In the genomic region with DNA sequence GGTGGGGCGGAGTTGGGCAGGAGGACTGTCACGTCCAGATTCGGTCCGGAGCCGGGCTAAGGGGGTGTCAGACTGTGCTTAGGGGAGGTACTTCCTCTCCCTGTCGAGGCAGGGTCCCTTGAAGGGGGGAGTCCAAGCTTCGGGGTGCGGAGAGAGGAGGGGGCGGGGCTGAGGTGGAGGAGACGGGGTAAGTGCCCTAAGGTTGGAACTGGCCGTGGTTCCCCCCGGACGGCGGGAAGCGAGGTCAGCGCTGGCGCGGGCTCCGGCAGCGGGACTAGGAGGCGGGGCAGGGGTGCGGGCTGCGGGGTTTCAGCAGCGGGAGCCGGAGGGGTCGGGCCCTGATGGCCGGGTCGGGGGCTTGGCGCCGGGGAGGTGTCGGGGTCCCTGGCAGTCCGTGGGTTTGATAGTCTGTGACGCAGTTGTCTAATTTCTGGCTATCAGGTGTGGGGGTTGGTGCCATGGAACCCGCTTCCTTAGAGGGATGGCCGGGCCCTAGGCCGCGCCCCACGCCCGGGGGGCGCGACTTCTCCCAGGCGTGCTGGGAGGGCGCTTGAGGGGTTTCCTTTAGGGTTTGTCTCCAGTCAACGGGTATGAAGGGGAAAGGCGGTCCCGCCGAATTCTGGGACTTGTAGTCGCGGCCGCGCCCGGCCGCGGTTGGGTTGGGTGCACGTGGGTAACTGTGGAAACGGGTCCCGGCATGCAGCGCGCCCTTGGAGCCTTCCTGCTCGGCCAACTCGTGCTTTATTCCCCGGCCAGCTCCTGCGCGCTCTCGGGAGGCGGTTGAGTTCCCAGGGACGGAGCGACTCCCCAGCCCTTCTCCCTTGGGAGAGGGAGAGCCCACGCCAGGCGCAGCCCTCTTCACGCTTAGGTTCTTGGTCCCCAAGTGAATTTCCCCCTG, we compare ENCODE assay signal across 7 cellular contexts. TPM values are rescaled to one million over a fixed set of nuclear protein-coding genes. Genes with fewer than 3 reads are reported as not detected.
DNase-seq lines count a peak whose midpoint lies in the region; ATAC-seq, FAIRE-seq and TF ChIP-seq lines count a peak whose summit lies in the region.

No MANE protein-coding gene starts in this region.

- no peaks in the 10 kb centered on the region for H3K9me3 ChIP-seq in iPS DF 6.9 (ENCODE audit: control insufficient read depth, insufficient read depth, low read length)
- H3K9me3 ChIP-seq in gastrocnemius medialis, result no peaks in the 10 kb centered on the region

- peak overlapping the region; percentile 92 for H3K4me3 ChIP-seq in iPS DF 6.9 (ENCODE audit: low read length)
- peak overlapping the region; percentile 70 to 96 (median 80) for H3K4me3 ChIP-seq in gastrocnemius medialis

- no peaks in the 10 kb centered on the region for H3K36me3 ChIP-seq in iPS DF 6.9 (ENCODE audit: control insufficient read depth, insufficient read depth, low read length)
- H3K36me3 ChIP-seq in gastrocnemius medialis, result no peaks in the 10 kb centered on the region

- in situ Hi-C loops in gastrocnemius medialis (cut with MboI; ENCODE audit: low sequenced_read_pairs in 4 of 4), result no loop called here

- peak overlapping the region; percentile 77 to 98 (median 86) for H3K27ac Mint-ChIP-seq in brain

- intact Hi-C loops in gastrocnemius medialis (cut with DNase I; ENCODE audit: low total_unique reads), result loop anchor here (1.0 to 10.0 kb wide), 3 partner anchors 51 to 1520 kb away; a partner anchor contains a TSS

- WGBS in iPS DF 6.9 (ENCODE audit: insufficient coverage, insufficient read length), result no CpG with 5 or more reads among the region's 71 CpGs

- TF ChIP-seq CTCF in brain (conservative IDR thresholded peaks at IDR 0.05) (no peak), gastrocnemius medialis (IDR thresholded peaks at IDR 0.05 in 4 of 5, conservative IDR thresholded peaks at IDR 0.05 in 1 of 5) (no peak)

- H3K27ac ChIP-seq in iPS DF 6.9 (ENCODE audit: low read length) (no peak overlapping the region), gastrocnemius medialis (peak overlapping the region; percentile 91 to 98 (median 94))

- peak; percentile 39 for ATAC-seq in GM18517 (IDR thresholded peaks at IDR 0.05; ENCODE audit: unreplicated experiment)
- peak; percentile 40 for ATAC-seq in HG03039 (IDR thresholded peaks at IDR 0.05; ENCODE audit: unreplicated experiment)
- ATAC-seq in gastrocnemius medialis, result peak; percentile 72 to 79

- TF ChIP-seq POLR2A in gastrocnemius medialis (IDR thresholded peaks at IDR 0.05), result peak; percentile 75 to 79

- peaks cover 11% of the 10 kb centered on the region for H3K27me3 Mint-ChIP-seq in brain

- H3K9me3 Mint-ChIP-seq in brain, result no peaks in the 10 kb centered on the region

- H3K27me3 ChIP-seq in iPS DF 6.9 (ENCODE audit: control insufficient read depth, insufficient read depth, low read length) (no peaks in the 10 kb centered on the region), gastrocnemius medialis (no peaks in the 10 kb centered on the region)

- H3K36me3 Mint-ChIP-seq in brain, result peaks cover 4% of the 10 kb centered on the region

- peak overlapping the region; percentile 81 to 97 (median 95) for H3K4me3 Mint-ChIP-seq in brain

- DNase-seq in NCI-H2081 (lab: John Stamatoyannopoulos, UW) (peak; percentile 79 to 90), iPS DF 6.9 (ENCODE audit: low read depth, low spot score) (peak; percentile 55), gastrocnemius medialis (peak; percentile 94 to 95)

- H3K4me1 ChIP-seq in iPS DF 6.9 (ENCODE audit: control insufficient read depth, insufficient read depth, low read length) (no peaks in the 10 kb centered on the region), gastrocnemius medialis (peaks cover 15 to 21% of the 10 kb centered on the region in 2 donors)

- FAIRE-seq in TTC549 (lab: Jason Lieb, UNC), result peak; percentile 70

- H3K4me1 Mint-ChIP-seq in brain, result peaks cover 54% of the 10 kb centered on the region

RNA-seq across cellular contexts. Expression of a gene that starts 1.5 kb away (rescaled TPM):
- 5.7 TPM for polyA plus RNA-seq in brain (ENCODE audit: insufficient read depth, low read depth, low replicate concordance)
- total RNA-seq in gastrocnemius medialis, result 10 to 100 TPM; 13.6 to 23.7 (median 18.4) TPM
